8 cellular contexts compared by ENCODE assay signal in genomic region chr12:111405856-111406473, GRCh38. TPM values are rescaled to one million over a fixed set of nuclear protein-coding genes. Genes with fewer than 3 reads are reported as not detected.
DNase-seq lines count a peak whose midpoint lies in the region; ATAC-seq and TF ChIP-seq lines count a peak whose summit lies in the region.

Gene SH2B3 (plus strand): TSS chr12:111405923. CDS start chr12:111418146, 12,223 bp downstream.

- H3K27ac ChIP-seq in IMR-90 (ENCODE audit: insufficient read depth, low read length) (peak within 1 kb of the TSS; percentile 87), neural progenitor cell (no peak within 1 kb of the TSS)

- peak within 1 kb of the TSS; percentile 94 for H3K23ac ChIP-seq in IMR-90 (ENCODE audit: low read depth, low read length)

- peak within 1 kb of the TSS; percentile 39; the same call in 1 of the 2 replicates for H2BK20ac ChIP-seq in IMR-90 (ENCODE audit: low read depth, low read length)

- H3K27me3 Mint-ChIP-seq in neural progenitor cell (ENCODE audit: insufficient read depth, low read depth), result peaks cover 13% of the 10 kb centered on the region

- BruUV-seq in IMR-90 (replicated peaks; lab: Mats Ljungman, UMichigan), result no TSS peak

- H3K36me3 ChIP-seq in IMR-90 (ENCODE audit: control insufficient read depth, insufficient read depth, low read length) (no peaks in the 10 kb centered on the region), neural progenitor cell (no peaks in the 10 kb centered on the region)

- peak within 1 kb of the TSS; percentile 66 for H2BK120ac ChIP-seq in IMR-90 (ENCODE audit: low read depth, low read length)

- peak; percentile 14 for ATAC-seq in GM19324 (IDR thresholded peaks at IDR 0.05; ENCODE audit: low FRiP score, unreplicated experiment)
- peak; percentile 31 for ATAC-seq in IMR-90 (ENCODE audit: low read depth)
- no peak for ATAC-seq in GM18870 (IDR thresholded peaks at IDR 0.05; ENCODE audit: unreplicated experiment)
- no peak for ATAC-seq in HG02981 (IDR thresholded peaks at IDR 0.05; ENCODE audit: unreplicated experiment)

- peak within 1 kb of the TSS; percentile 42; the same call in 1 of the 3 replicates for H2BK15ac ChIP-seq in IMR-90 (ENCODE audit: low read depth, low read length)

- peak within 1 kb of the TSS; percentile 78 to 93 for H4K8ac ChIP-seq in IMR-90 (ENCODE audit: low read depth in 2 of 2, low read length in 2 of 2)

- H3K4me3 Mint-ChIP-seq in neural progenitor cell, result peak within 1 kb of the TSS; percentile 85

- dilution Hi-C loops in IMR-90 (cut with HindIII; ENCODE audit: low sequenced_read_pairs, unreplicated experiment), result no loop called here

- H3K4me1 Mint-ChIP-seq in neural progenitor cell, result peaks cover 37% of the 10 kb centered on the region

- peak within 1 kb of the TSS; percentile 94 for H2AK5ac ChIP-seq in IMR-90 (ENCODE audit: low read depth, low read length)

- H4K20me1 ChIP-seq in IMR-90 (ENCODE audit: insufficient read depth, low read length), result peaks cover 22% of the 10 kb centered on the region
- H4K20me1 ChIP-seq in neural progenitor cell (ENCODE audit: low read depth), result peaks cover 12% of the 10 kb centered on the region

- peak within 1 kb of the TSS; percentile 89 for H3K4ac ChIP-seq in IMR-90 (ENCODE audit: low read depth, low read length)

- peak within 1 kb of the TSS; percentile 74 for H3K4me2 ChIP-seq in IMR-90 (ENCODE audit: low read depth, low read length)
- peak within 1 kb of the TSS; percentile 89 for H3K4me2 ChIP-seq in neural progenitor cell

- H3K27ac Mint-ChIP-seq in neural progenitor cell, result no peak within 1 kb of the TSS

- WGBS in IMR-90 (ENCODE audit: extremely low coverage in 2 of 2, insufficient read length in 1 of 2), 2 experiments, result 0% methylated on average over 18 of the region's 80 CpGs; no CpG with 5 or more reads in 1 of the 2 experiments

- peak within 1 kb of the TSS; percentile 97 for H3K14ac ChIP-seq in IMR-90 (replicated peaks; ENCODE audit: low read depth, low read length)

- peaks cover 11% of the 10 kb centered on the region for H3K79me2 ChIP-seq in neural progenitor cell (ENCODE audit: low read depth)

- no peak for TF ChIP-seq CTCF in IMR-90 (conservative IDR thresholded peaks at IDR 0.05; ENCODE audit: low read depth, low read length)
- TF ChIP-seq CTCF in neural progenitor cell (IDR thresholded peaks at IDR 0.05), result no peak

- peak within 1 kb of the TSS; percentile 34; the same call in 1 of the 2 replicates for H3K18ac ChIP-seq in IMR-90 (ENCODE audit: low read depth, low read length)

- CTCF ChIA-PET in IMR-90 (lab: Yijun Ruan, JAX), result no interaction called here
- CTCF ChIA-PET in activated CD8-positive, alpha-beta memory T cell treated with anti-CD3 and anti-CD28 coated beads for 36 hours (lab: Charles Lee), result interaction anchor here (1.5 to 15.3 kb wide), 3 partner anchors 8 to 44 kb away, joined by 4 to 393 read pairs (median 16); no protein-coding TSS in a partner anchor

- TF ChIP-seq POLR2A in IMR-90 (IDR thresholded peaks at IDR 0.05; ENCODE audit: low read depth, low read length) (peak; percentile 51; the same call in 1 of the 2 replicates), erythroblast (IDR thresholded peaks at IDR 0.05; ENCODE audit: low read length) (peak; percentile 62)

- POLR2A ChIA-PET in IMR-90 (lab: Charles Lee; ENCODE audit: unreplicated experiment), result no interaction called here
- POLR2A ChIA-PET in activated CD8-positive, alpha-beta memory T cell treated with anti-CD3 and anti-CD28 coated beads for 36 hours (lab: Charles Lee), result interaction anchor here (0.6 to 3.4 kb wide), 4 partner anchors 26 to 778 kb away, joined by 3 to 18 read pairs (median 8); no protein-coding TSS in a partner anchor

- H3K9me3 ChIP-seq in IMR-90 (ENCODE audit: control insufficient read depth, insufficient read depth, low read length), result no peaks in the 10 kb centered on the region
- no peaks in the 10 kb centered on the region for H3K9me3 ChIP-seq in neural progenitor cell (ENCODE audit: low read depth)

- peak within 1 kb of the TSS; percentile 88 for H4K91ac ChIP-seq in IMR-90 (ENCODE audit: insufficient read depth, low read depth, low read length)

- H3K4me1 ChIP-seq in IMR-90 (ENCODE audit: control insufficient read depth, insufficient read depth, low read length), result peaks cover 29% of the 10 kb centered on the region
- H3K4me1 ChIP-seq in neural progenitor cell, result peaks cover 18% of the 10 kb centered on the region

- in situ Hi-C loops in ACHN (cut with HindIII; ENCODE audit: low pct_ligation_motif_present, low pct_unique_long_range_greater_than_20kb, low sequenced_read_pairs) (no loop called here), IMR-90 (cut with MboI; ENCODE audit: low sequenced_read_pairs) (no loop called here)

- H3F3A ChIP-seq in neural progenitor cell (ENCODE audit: low read depth), result peaks cover 45% of the 10 kb centered on the region

- peaks cover 4 to 47% of the 10 kb centered on the region in 2 experiments; a peak in 3 of 4 replicates for H3K79me1 ChIP-seq in IMR-90 (ENCODE audit: low read depth in 1 of 2, low read length in 2 of 2)

- DNase-seq in ACHN, result peak; percentile 81
- DNase-seq in IMR-90, result peak; percentile 48
- DNase-seq in erythroblast (lab: John Stamatoyannopoulos, UW), result no peak
- no peak for DNase-seq in neural progenitor cell (ENCODE audit: low spot score)

- peak within 1 kb of the TSS; percentile 89 for H3K9ac ChIP-seq in IMR-90 (ENCODE audit: low read depth, low read length)
- H3K9ac ChIP-seq in neural progenitor cell, result no peak within 1 kb of the TSS

- H3K27me3 ChIP-seq in IMR-90 (ENCODE audit: control insufficient read depth, insufficient read depth, low read length) (no peaks in the 10 kb centered on the region), neural progenitor cell (peaks cover 37% of the 10 kb centered on the region)

- peak within 1 kb of the TSS; percentile 38 for H4K5ac ChIP-seq in IMR-90 (ENCODE audit: low read depth, low read length)

- peaks cover 2% of the 10 kb centered on the region for H3K9me3 Mint-ChIP-seq in neural progenitor cell

- peak within 1 kb of the TSS; percentile 85 for H2BK5ac ChIP-seq in IMR-90 (ENCODE audit: low read depth, low read length, poor library complexity, severe bottlenecking)

- H3K4me3 ChIP-seq in IMR-90 (ENCODE audit: insufficient read depth, low read depth, low read length), result peak within 1 kb of the TSS; percentile 55
- peak within 1 kb of the TSS; percentile 79 for H3K4me3 ChIP-seq in neural progenitor cell

- TF ChIP-seq RAD21 in IMR-90 (IDR thresholded peaks at IDR 0.05; ENCODE audit: low read length), result no peak

- peak within 1 kb of the TSS; percentile 86 for H3K56ac ChIP-seq in IMR-90 (ENCODE audit: extremely low read depth, insufficient read depth, low read length)

- H2AFZ ChIP-seq in IMR-90 (replicated peaks; ENCODE audit: low read length, poor library complexity) (peak within 1 kb of the TSS; percentile 94), neural progenitor cell (replicated peaks) (peak within 1 kb of the TSS; percentile 70)

- intact Hi-C loops in IMR-90 (cut with micrococcal nuclease), result loop anchor here (2.0 kb wide), 1 partner anchor 45 kb away; no protein-coding TSS in a partner anchor

- no peaks in the 10 kb centered on the region for H3K36me3 Mint-ChIP-seq in neural progenitor cell

- H3K9me1 ChIP-seq in IMR-90 (ENCODE audit: insufficient read depth, low read length), result peaks cover 13% of the 10 kb centered on the region

- peak within 1 kb of the TSS; percentile 99 for H2AK9ac ChIP-seq in IMR-90 (replicated peaks; ENCODE audit: low read depth, low read length, poor library complexity)

TF ChIP-seq in IMR-90, 13 proteins besides CTCF, POLR2A, EP300 and RAD21:
- peak; percentile 42; the same call in 1 of the 2 replicates for TF ChIP-seq MAZ (IDR thresholded peaks at IDR 0.05; ENCODE audit: borderline replicate concordance, low read depth, low read length)
- TF ChIP-seq CEBPB (IDR thresholded peaks at IDR 0.05; ENCODE audit: low read depth, low read length), result no peak

RNA-seq across cellular contexts. Expression of gene SH2B3, which starts in this region (rescaled TPM):
- 9.2 and 9.3 TPM in 2 replicates for total RNA-seq in IMR-90 (2012; rRNA removed)
- 20.2 and 20.9 TPM in 2 replicates for polyA plus RNA-seq in IMR-90 (2012; rRNA removed)
- 10.1 and 19.4 TPM in 2 replicates for polyA plus RNA-seq in IMR-90 (2012; cell fraction: cytosol; rRNA removed)
- 21.8 and 24.3 TPM in 2 replicates for polyA plus RNA-seq in IMR-90 (2012; cell fraction: nucleus; rRNA removed; ENCODE audit: low replicate concordance)
- 10 to 100 TPM; 56.8 to 58.4 TPM for total RNA-seq in activated CD8-positive, alpha-beta memory T cell treated with anti-CD3 and anti-CD28 coated beads for 36 hours
- total RNA-seq in neural progenitor cell (ENCODE audit: low replicate concordance), result 2.8 and 5.7 TPM in 2 replicates

Comparison
In these comparisons a context has a peak if more than half of its experiments do, and no peak if none do; other contexts are left out.
1. DNase-seq: peak in ACHN (single experiment) and IMR-90 (single experiment); none in erythroblast (0 of 2) and neural progenitor cell (single experiment).
2. ATAC-seq: peak in GM19324 (single experiment) and IMR-90 (single experiment); none in GM18870 (single experiment) and HG02981 (single experiment).